Comparison of ENCODE assay signal across 11 cellular contexts in genomic region chr20:1813101-1813529, GRCh38.
DNase-seq lines count a peak whose midpoint lies in the region; ATAC-seq, FAIRE-seq and TF ChIP-seq lines count a peak whose summit lies in the region.
"Had no signal": no experiment of that assay in that cellular context is flagged by ENCODE, and none has a peak within 500 bp of the region (broad histone marks: within the 10 kb centered on the region; RNA-seq: fewer than 3 reads in every experiment).

No MANE protein-coding gene starts in this region.

- no peak overlapping the region for H3K4me3 ChIP-seq in heart right ventricle
- no peak overlapping the region for H3K4me3 ChIP-seq in CD8-positive, alpha-beta T cell (ENCODE audit: low read depth, low read length)

- POLR2A ChIA-PET in CD8-positive, alpha-beta T cell (lab: Charles Lee): interaction anchor here (0.6 kb wide), 1 partner anchor 487 kb away, joined by 3 read pairs; no protein-coding TSS in a partner anchor

- H3K27me3 Mint-ChIP-seq in CD8-positive, alpha-beta T cell (ENCODE audit: low read depth): peaks cover 57% of the 10 kb centered on the region

- H3K9me3 ChIP-seq in heart right ventricle: no peaks in the 10 kb centered on the region
- H3K9me3 ChIP-seq in CD8-positive, alpha-beta T cell (ENCODE audit: low read length): no peaks in the 10 kb centered on the region

- no peak for FAIRE-seq in GM19239 (lab: Jason Lieb, UNC)

- H3K4me1 Mint-ChIP-seq in CD8-positive, alpha-beta T cell (ENCODE audit: low read depth): peaks cover 31% of the 10 kb centered on the region

- WGBS in heart right ventricle, 2 donors: 18 to 25% methylated on average over 7 of the region's 7 CpGs

- CTCF ChIA-PET in CD8-positive, alpha-beta T cell (lab: Charles Lee): interaction anchor here (1.2 kb wide), 1 partner anchor 36 kb away, joined by 7 read pairs; no protein-coding TSS in a partner anchor

- intact Hi-C loops in heart right ventricle (cut with DNase I): loop anchor here in 1 of 10 donors (10.0 kb wide), 1 partner anchor 332 kb away; no protein-coding TSS in a partner anchor
- intact Hi-C loops in sciatic nerve (cut with DNase I): no loop called here
- intact Hi-C loops in CD8-positive, alpha-beta T cell (cut with DNase I, micrococcal nuclease): no loop called here

- peak; percentile 92 for DNase-seq in ELR (ENCODE audit: low read depth)
- peak; percentile 64 for DNase-seq in amniotic stem cell (lab: John Stamatoyannopoulos, UW)
- DNase-seq in heart right ventricle: peak; percentile 62 to 75
- peak; percentile 80 for DNase-seq in sciatic nerve (ENCODE audit: low spot score)
- DNase-seq in cerebellum (ENCODE audit: low spot score): no peak
- DNase-seq in GM19239 (ENCODE audit: insufficient read length, low spot score): no peak
- DNase-seq in CD8-positive, alpha-beta T cell: no peak
- no peak for DNase-seq in NCI-H2107 treated with DMSO at 0.1 percent for 48 hours (lab: John Stamatoyannopoulos, UW; ENCODE audit: unreplicated experiment)
- DNase-seq: GDM1, MM.1S had no signal

- no peaks in the 10 kb centered on the region for H3K9me3 Mint-ChIP-seq in CD8-positive, alpha-beta T cell
- H3K9me3 Mint-ChIP-seq: T-helper 1 cell treated with Interleukin-12 subunit alpha and Interleukin-12 subunit beta and Interleukin-4 antibody, amounts not matched to agents 30 μg/mL and 1 μg/mL, for 36 hours had no signal

- H3K4me3 Mint-ChIP-seq in CD8-positive, alpha-beta T cell: no peak overlapping the region
- H3K4me3 Mint-ChIP-seq: T-helper 1 cell treated with Interleukin-12 subunit alpha and Interleukin-12 subunit beta and Interleukin-4 antibody, amounts not matched to agents 30 μg/mL and 1 μg/mL, for 36 hours had no signal

- H3K27ac ChIP-seq in heart right ventricle: peak overlapping the region; percentile 27 to 88 (median 77)
- no peak overlapping the region for H3K27ac ChIP-seq in CD8-positive, alpha-beta T cell (ENCODE audit: low read depth, low read length)

- H3K27ac Mint-ChIP-seq in CD8-positive, alpha-beta T cell: no peak overlapping the region
- H3K27ac Mint-ChIP-seq: T-helper 1 cell treated with Interleukin-12 subunit alpha and Interleukin-12 subunit beta and Interleukin-4 antibody, amounts not matched to agents 30 μg/mL and 1 μg/mL, for 36 hours had no signal

- H3K27me3 ChIP-seq in heart right ventricle: no peaks in the 10 kb centered on the region
- peaks cover 3% of the 10 kb centered on the region for H3K27me3 ChIP-seq in CD8-positive, alpha-beta T cell (ENCODE audit: insufficient read depth, low read length)

- ATAC-seq in heart right ventricle (peak in 7 of 8 donors; percentile 18 to 72 (median 57)), sciatic nerve (peak; percentile 55)
- ATAC-seq in CD8-positive, alpha-beta T cell: no peak

- H3K36me3 ChIP-seq in heart right ventricle: no peaks in the 10 kb centered on the region
- H3K36me3 ChIP-seq in CD8-positive, alpha-beta T cell (ENCODE audit: insufficient read depth, low read length): no peaks in the 10 kb centered on the region

- peaks cover 21 to 80% (median 65%) of the 10 kb centered on the region in 9 donors for H3K4me1 ChIP-seq in heart right ventricle
- H3K4me1 ChIP-seq in CD8-positive, alpha-beta T cell (ENCODE audit: insufficient read depth, low read length): peaks cover 25% of the 10 kb centered on the region

- no peaks in the 10 kb centered on the region for H3K36me3 Mint-ChIP-seq in CD8-positive, alpha-beta T cell

- TF ChIP-seq CTCF in heart right ventricle (IDR thresholded peaks at IDR 0.05): no peak
- TF ChIP-seq CTCF in CD8-positive, alpha-beta T cell (IDR thresholded peaks at IDR 0.05): no peak

Comparison
In these comparisons a context has a peak if more than half of its experiments do, and no peak if none do; other contexts are left out.
1. DNase-seq: peak in ELR (single experiment), amniotic stem cell (single experiment), heart right ventricle (2 of 2) and sciatic nerve (single experiment); none in cerebellum (single experiment), GM19239 (single experiment), CD8-positive, alpha-beta T cell (0 of 7) and NCI-H2107 treated with DMSO at 0.1 percent for 48 hours (single experiment).